Comparison of ENCODE assay signal across 9 cellular contexts in genomic region chr22:39994046-39994565, GRCh38.
DNase-seq lines count a peak whose midpoint lies in the region; ATAC-seq, FAIRE-seq and TF ChIP-seq lines count a peak whose summit lies in the region.
"Had no signal": no experiment of that assay in that cellular context is flagged by ENCODE, and none has a peak within 500 bp of the region (broad histone marks: within the 10 kb centered on the region; RNA-seq: fewer than 3 reads in every experiment).

No MANE protein-coding gene starts in this region.

- H3K4me1 Mint-ChIP-seq in stimulated activated effector memory CD8-positive, alpha-beta T cell treated with anti-CD3 and anti-CD28 coated beads, Interleukin-12 subunit alpha, Interleukin-12 subunit beta, amount 100 ng/mL, for 72 hours, result no peaks in the 10 kb centered on the region

- no peaks in the 10 kb centered on the region for H3K36me3 Mint-ChIP-seq in stimulated activated effector memory CD8-positive, alpha-beta T cell treated with anti-CD3 and anti-CD28 coated beads, Interleukin-12 subunit alpha, Interleukin-12 subunit beta, amount 100 ng/mL, for 72 hours

- H3K4me3 Mint-ChIP-seq in stimulated activated effector memory CD8-positive, alpha-beta T cell treated with anti-CD3 and anti-CD28 coated beads, Interleukin-12 subunit alpha, Interleukin-12 subunit beta, amount 100 ng/mL, for 72 hours, result peak overlapping the region; percentile 41

- H3K4me1 ChIP-seq in RWPE2 (ENCODE audit: insufficient read depth, poor library complexity, severe bottlenecking) (peaks cover 29% of the 10 kb centered on the region), iPS DF 6.9 (ENCODE audit: control insufficient read depth, insufficient read depth, low read length) (peaks cover 12% of the 10 kb centered on the region)

- CTCF ChIA-PET in HEK293T (lab: Yijun Ruan, JAX), result interaction anchor here (0.9 kb wide), 1 partner anchor 16 kb away, joined by 5 read pairs; no protein-coding TSS in a partner anchor

- TF ChIP-seq CTCF in RWPE2 (IDR thresholded peaks at IDR 0.05; ENCODE audit: poor library complexity, severe bottlenecking), result no peak

- no peak for TF ChIP-seq POLR2A in H54 (IDR thresholded peaks at IDR 0.05; ENCODE audit: low read depth, low read length)

- DNase-seq in RWPE2 (ENCODE audit: low spot score) (no peak), iPS DF 6.9 (ENCODE audit: low read depth, low spot score) (no peak), HEK293T (ENCODE audit: extremely low spot score) (no peak), NCI-H2171 (lab: John Stamatoyannopoulos, UW) (no peak), H54 (ENCODE audit: insufficient read length, low spot score) (no peak)
- DNase-seq in activated T-cell treated with anti-CD3 and anti-CD28 coated beads, Interleukin-2, amount 50 U/mL, for 48 hours, result peak; percentile 42 to 53
- no peak for DNase-seq in stimulated activated effector memory CD8-positive, alpha-beta T cell treated with anti-CD3 and anti-CD28 coated beads, Interleukin-12 subunit alpha, Interleukin-12 subunit beta, amount 100 ng/mL, for 72 hours (ENCODE audit: low spot score in 2 of 2)

- ATAC-seq in RWPE2 (ENCODE audit: low read depth), result no peak
- ATAC-seq in stimulated activated effector memory CD8-positive, alpha-beta T cell treated with anti-CD3 and anti-CD28 coated beads, Interleukin-12 subunit alpha, Interleukin-12 subunit beta, amount 100 ng/mL, for 72 hours, result peak; percentile 57
- no peak for ATAC-seq in GM18867 (IDR thresholded peaks at IDR 0.05; ENCODE audit: unreplicated experiment)
- ATAC-seq: Right ventricle myocardium inferior had no signal

- H3K27ac Mint-ChIP-seq in stimulated activated effector memory CD8-positive, alpha-beta T cell treated with anti-CD3 and anti-CD28 coated beads, Interleukin-12 subunit alpha, Interleukin-12 subunit beta, amount 100 ng/mL, for 72 hours, result no peak overlapping the region

- H3K36me3 ChIP-seq in RWPE2 (ENCODE audit: low read depth) (no peaks in the 10 kb centered on the region), iPS DF 6.9 (ENCODE audit: control insufficient read depth, insufficient read depth, low read length) (no peaks in the 10 kb centered on the region)

- no peak for FAIRE-seq in H54 (lab: Jason Lieb, UNC)

- H3K9me3 ChIP-seq in RWPE2 (ENCODE audit: severe bottlenecking) (no peaks in the 10 kb centered on the region), iPS DF 6.9 (ENCODE audit: control insufficient read depth, insufficient read depth, low read length) (no peaks in the 10 kb centered on the region)

- H3K4me3 ChIP-seq in RWPE2 (ENCODE audit: severe bottlenecking), result peak overlapping the region; percentile 82
- H3K4me3 ChIP-seq in iPS DF 6.9 (ENCODE audit: low read length), result peak overlapping the region; percentile 22; the same call in 1 of the 2 replicates

- H3K27me3 ChIP-seq in RWPE2 (ENCODE audit: insufficient read depth, poor library complexity, severe bottlenecking), result peaks cover 3% of the 10 kb centered on the region
- H3K27me3 ChIP-seq in iPS DF 6.9 (ENCODE audit: control insufficient read depth, insufficient read depth, low read length), result no peaks in the 10 kb centered on the region; the same call in 1 of the 2 replicates

- POLR2A ChIA-PET in HEK293T (lab: Yijun Ruan, JAX), result interaction anchor here (1.0 kb wide), 1 partner anchor 474 kb away, joined by 3 read pairs; no protein-coding TSS in a partner anchor

- WGBS in iPS DF 6.9 (ENCODE audit: insufficient coverage, insufficient read length), result no CpG with 5 or more reads among the region's 20 CpGs

- no peak overlapping the region for H3K27ac ChIP-seq in RWPE2 (ENCODE audit: poor library complexity, severe bottlenecking)
- no peak overlapping the region for H3K27ac ChIP-seq in iPS DF 6.9 (ENCODE audit: low read length)

- no peaks in the 10 kb centered on the region for H3K9me3 Mint-ChIP-seq in stimulated activated effector memory CD8-positive, alpha-beta T cell treated with anti-CD3 and anti-CD28 coated beads, Interleukin-12 subunit alpha, Interleukin-12 subunit beta, amount 100 ng/mL, for 72 hours

TF ChIP-seq in HEK293T, 16 proteins besides CTCF, POLR2A, EP300 and RAD21:
- no peak for TF ChIP-seq BHLHE40 (IDR thresholded peaks at IDR 0.05; ENCODE audit: borderline replicate concordance)
- no peak for TF ChIP-seq ELF4 (IDR thresholded peaks at IDR 0.05)
- no peak for TF ChIP-seq TARDBP (IDR thresholded peaks at IDR 0.05)
- no peak for TF ChIP-seq CTBP1 (IDR thresholded peaks at IDR 0.05; ENCODE audit: borderline replicate concordance)
- no peak for TF ChIP-seq FOXA1 (IDR thresholded peaks at IDR 0.05)
- TF ChIP-seq L3MBTL2 (conservative IDR thresholded peaks at IDR 0.05), result no peak
- no peak for TF ChIP-seq ARNT (IDR thresholded peaks at IDR 0.05)
- no peak for TF ChIP-seq NFRKB (IDR thresholded peaks at IDR 0.05)
- TF ChIP-seq ZNF384 (IDR thresholded peaks at IDR 0.05), result no peak
- no peak for TF ChIP-seq PKNOX1 (IDR thresholded peaks at IDR 0.05)
- no peak for TF ChIP-seq FOXK2 (IDR thresholded peaks at IDR 0.05)
- TF ChIP-seq FOXM1 (IDR thresholded peaks at IDR 0.05; ENCODE audit: borderline replicate concordance), result no peak
- no peak for TF ChIP-seq HDGF (IDR thresholded peaks at IDR 0.05; ENCODE audit: borderline replicate concordance)
- TF ChIP-seq SP1 (IDR thresholded peaks at IDR 0.05), result no peak
- TF ChIP-seq SUZ12 (IDR thresholded peaks at IDR 0.05), result no peak

Comparison
In these comparisons a context has a peak if more than half of its experiments do, and no peak if none do; other contexts are left out.
1. DNase-seq: peak in activated T-cell treated with anti-CD3 and anti-CD28 coated beads, Interleukin-2, amount 50 U/mL, for 48 hours (2 of 2); none in RWPE2 (single experiment), iPS DF 6.9 (single experiment), stimulated activated effector memory CD8-positive, alpha-beta T cell treated with anti-CD3 and anti-CD28 coated beads, Interleukin-12 subunit alpha, Interleukin-12 subunit beta, amount 100 ng/mL, for 72 hours (0 of 2), HEK293T (single experiment), NCI-H2171 (single experiment) and H54 (single experiment).